8 cellular contexts compared by ENCODE assay signal in the genomic region with DNA sequence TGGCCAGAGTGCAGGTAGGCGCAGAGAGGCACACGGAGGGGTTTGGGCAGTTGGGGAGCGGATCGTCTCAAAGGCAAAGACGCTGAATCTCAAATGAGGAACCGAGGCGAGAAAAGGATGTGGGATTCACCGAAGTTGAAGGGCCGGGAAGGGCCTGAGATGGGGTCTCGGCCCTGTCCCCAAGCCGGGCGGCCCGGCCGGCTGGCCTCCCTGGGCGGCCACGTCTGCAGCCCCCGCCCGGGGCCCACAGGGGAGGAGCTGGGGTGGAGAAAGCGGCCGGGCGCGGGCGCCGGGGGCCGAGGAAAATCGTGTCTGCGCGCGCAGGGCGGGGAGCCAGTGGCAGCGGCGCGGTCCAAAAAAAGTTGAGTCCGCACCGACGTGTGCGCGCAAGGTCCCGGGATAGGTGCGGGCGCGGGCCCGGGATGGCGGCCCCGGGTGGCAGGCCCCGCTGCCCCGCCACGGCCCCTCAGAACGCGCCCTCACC. TPM values are rescaled to one million over a fixed set of nuclear protein-coding genes. Genes with fewer than 3 reads are reported as not detected.
DNase-seq lines count a peak whose midpoint lies in the region; ATAC-seq, FAIRE-seq and TF ChIP-seq lines count a peak whose summit lies in the region.

No MANE protein-coding gene starts in this region.

- H3K4me1 ChIP-seq in endothelial cell of umbilical vein (ENCODE audit: control insufficient read depth, extremely low read depth, insufficient read depth, low read length): peaks cover 22% of the 10 kb centered on the region
- peaks cover 26% of the 10 kb centered on the region for H3K4me1 ChIP-seq in mucosa of stomach (ENCODE audit: control insufficient read depth, insufficient read depth, low read length)
- peaks cover 3 to 20% of the 10 kb centered on the region in 2 donors for H3K4me1 ChIP-seq in uterus

- H3K4me1 Mint-ChIP-seq in CD4-positive, alpha-beta T cell (ENCODE audit: low read depth): peaks cover 24% of the 10 kb centered on the region
- H3K4me1 Mint-ChIP-seq in WTC11: peaks cover 44% of the 10 kb centered on the region

- H3K27me3 Mint-ChIP-seq in CD4-positive, alpha-beta T cell: no peaks in the 10 kb centered on the region
- peaks cover 5% of the 10 kb centered on the region; the same call in 1 of the 2 replicates for H3K27me3 Mint-ChIP-seq in WTC11 (ENCODE audit: low read depth)

- TF ChIP-seq POLR2A in endothelial cell of umbilical vein (IDR thresholded peaks at IDR 0.05; ENCODE audit: low read depth, low read length) (no peak), uterus (IDR thresholded peaks at IDR 0.05) (no peak)

- no peak for TF ChIP-seq CTCF in CD4-positive, alpha-beta T cell (IDR thresholded peaks at IDR 0.05)
- TF ChIP-seq CTCF in WTC11 (IDR thresholded peaks at IDR 0.05): no peak
- no peak for TF ChIP-seq CTCF in endothelial cell of umbilical vein (IDR thresholded peaks at IDR 0.05; ENCODE audit: extremely low read depth in 1 of 2, insufficient read depth in 1 of 2, low read depth in 1 of 2, low read length in 2 of 2)
- no peak for TF ChIP-seq CTCF in uterus (IDR thresholded peaks at IDR 0.05)

- BruUV-seq in endothelial cell of umbilical vein (replicated peaks; lab: Mats Ljungman, UMichigan): no TSS peak

- H3K4me2 ChIP-seq in endothelial cell of umbilical vein (ENCODE audit: insufficient read depth, low read length): peak overlapping the region; percentile 77

- peak overlapping the region; percentile 23 for H2AFZ ChIP-seq in endothelial cell of umbilical vein (ENCODE audit: low read depth, low read length)

- no peak for FAIRE-seq in endothelial cell of umbilical vein (lab: Jason Lieb, UNC)

- ATAC-seq in CD4-positive, alpha-beta T cell (ENCODE audit: poor library complexity): peak; percentile 13
- ATAC-seq in GM19467 (IDR thresholded peaks at IDR 0.05; ENCODE audit: unreplicated experiment) (peak; percentile 20), HG03521 (IDR thresholded peaks at IDR 0.05; ENCODE audit: unreplicated experiment) (peak; percentile 24), WTC11 (no peak)

- no peaks in the 10 kb centered on the region for H3K27me3 ChIP-seq in CD4-positive, alpha-beta T cell (ENCODE audit: control insufficient read depth, insufficient read depth, low read length)
- H3K27me3 ChIP-seq in endothelial cell of umbilical vein (ENCODE audit: control insufficient read depth in 2 of 2, insufficient read depth in 2 of 2, low read length in 2 of 2): no peaks in the 10 kb centered on the region
- H3K27me3 ChIP-seq in mucosa of stomach (ENCODE audit: control insufficient read depth, insufficient read depth, low read length): peaks cover 8% of the 10 kb centered on the region
- H3K27me3 ChIP-seq in uterus: no peaks in the 10 kb centered on the region

- peaks cover 5% of the 10 kb centered on the region for H3K36me3 Mint-ChIP-seq in CD4-positive, alpha-beta T cell (ENCODE audit: low read depth)
- H3K36me3 Mint-ChIP-seq in WTC11: peaks cover 6% of the 10 kb centered on the region; the same call in 1 of the 2 replicates

- dilution Hi-C loops in endothelial cell of umbilical vein (cut with MboI; ENCODE audit: extremely low pct_ligation_motif_present, low sequenced_read_pairs): no loop called here

- no peaks in the 10 kb centered on the region for H3K9me3 ChIP-seq in CD4-positive, alpha-beta T cell (ENCODE audit: control insufficient read depth, low read length)
- H3K9me3 ChIP-seq in endothelial cell of umbilical vein (replicated peaks; ENCODE audit: control insufficient read depth, insufficient read depth, low read length) (no peaks in the 10 kb centered on the region), mucosa of stomach (ENCODE audit: control insufficient read depth, low read length) (no peaks in the 10 kb centered on the region), uterus (no peaks in the 10 kb centered on the region)

- peak in 2 of 10 experiments; percentile 12 to 41 for DNase-seq in CD4-positive, alpha-beta T cell
- DNase-seq in WTC11 (ENCODE audit: low spot score): peak; percentile 38
- DNase-seq in endothelial cell of umbilical vein (ENCODE audit: low read depth, low spot score): peak; percentile 29
- peak in 1 of 2 donors; percentile 65 for DNase-seq in uterus
- DNase-seq in NCI-H2029 (lab: John Stamatoyannopoulos, UW): no peak

- peak overlapping the region; percentile 91 for H3K9ac ChIP-seq in endothelial cell of umbilical vein (replicated peaks; ENCODE audit: extremely low read depth, insufficient read depth, low read length)
- peak overlapping the region; percentile 84 for H3K9ac ChIP-seq in mucosa of stomach (ENCODE audit: low read length)

- H3K4me3 Mint-ChIP-seq in CD4-positive, alpha-beta T cell: peak overlapping the region; percentile 98
- H3K4me3 Mint-ChIP-seq in WTC11: peak overlapping the region; percentile 97

- peaks cover 48% of the 10 kb centered on the region for H3K79me2 ChIP-seq in endothelial cell of umbilical vein (ENCODE audit: control insufficient read depth, insufficient read depth, low read length)

- intact Hi-C loops in CD4-positive, alpha-beta T cell (cut with DNase I, micrococcal nuclease): loop anchor here (1.0 to 2.0 kb wide), 4 partner anchors 15 to 32 kb away; a partner anchor contains a TSS
- intact Hi-C loops in endothelial cell of umbilical vein (cut with micrococcal nuclease): no loop called here
- intact Hi-C loops in uterus (cut with DNase I; ENCODE audit: low total_unique reads): no loop called here

- peak overlapping the region; percentile 92 to 97 (median 96) for H3K4me3 ChIP-seq in endothelial cell of umbilical vein (replicated peaks in 1 of 3; ENCODE audit: insufficient read depth in 1 of 3, low read depth in 1 of 3, low read length in 3 of 3)
- peak overlapping the region; percentile 63 for H3K4me3 ChIP-seq in mucosa of stomach (ENCODE audit: low read length)
- peak overlapping the region; percentile 73 to 92 for H3K4me3 ChIP-seq in uterus

- POLR2A ChIA-PET in CD4-positive, alpha-beta T cell (lab: Charles Lee): interaction anchor here (0.8 to 4.9 kb wide), 7 partner anchors 15 to 95 kb away, joined by 3 to 36 read pairs (median 3); a partner anchor contains a TSS
- POLR2A ChIA-PET in WTC11 (lab: Charles Lee): interaction anchor here (1.1 kb wide), 1 partner anchor 84 kb away, joined by 3 read pairs; a partner anchor contains a TSS
- POLR2A ChIA-PET in endothelial cell of umbilical vein (lab: Charles Lee): interaction anchor here (0.5 kb wide), 1 partner anchor 70 kb away, joined by 3 read pairs; no protein-coding TSS in a partner anchor

- no peak overlapping the region for H3K27ac ChIP-seq in CD4-positive, alpha-beta T cell (ENCODE audit: low read depth, low read length)
- H3K27ac ChIP-seq in endothelial cell of umbilical vein (ENCODE audit: insufficient read depth, low read depth, low read length) (peak overlapping the region; percentile 70), uterus (peak overlapping the region; percentile 94 to 96)

- no peaks in the 10 kb centered on the region for H3K9me3 Mint-ChIP-seq in CD4-positive, alpha-beta T cell
- no peaks in the 10 kb centered on the region for H3K9me3 Mint-ChIP-seq in WTC11

- H3K9me1 ChIP-seq in endothelial cell of umbilical vein (replicated peaks; ENCODE audit: control insufficient read depth, extremely low read depth, insufficient read depth, low read length): no peaks in the 10 kb centered on the region

- H4K20me1 ChIP-seq in endothelial cell of umbilical vein (replicated peaks; ENCODE audit: control insufficient read depth, extremely low read depth, insufficient read depth, low read length): no peaks in the 10 kb centered on the region

- CTCF ChIA-PET in CD4-positive, alpha-beta T cell (lab: Charles Lee): interaction anchor here (0.8 to 1.3 kb wide), 3 partner anchors 26 to 73 kb away, joined by 3 to 4 read pairs (median 3); a partner anchor contains a TSS
- CTCF ChIA-PET in WTC11 (lab: Charles Lee) (interaction anchor here (1.0 to 3.2 kb wide), 3 partner anchors 13 to 73 kb away, joined by 3 to 25 read pairs (median 3); a partner anchor contains a TSS), endothelial cell of umbilical vein (lab: Charles Lee) (interaction anchor here (1.0 to 1.3 kb wide), 2 partner anchors 73 to 151 kb away, joined by 3 to 4 read pairs; no protein-coding TSS in a partner anchor)

- H3K36me3 ChIP-seq in endothelial cell of umbilical vein (ENCODE audit: control insufficient read depth in 2 of 2, extremely low read depth in 1 of 2, insufficient read depth in 2 of 2, low read length in 2 of 2) (peaks cover 0 to 3% of the 10 kb centered on the region in 2 experiments), mucosa of stomach (ENCODE audit: control insufficient read depth, insufficient read depth, low read length) (no peaks in the 10 kb centered on the region), uterus (no peaks in the 10 kb centered on the region)

- H3K27ac Mint-ChIP-seq in CD4-positive, alpha-beta T cell: peak overlapping the region; percentile 83
- peak overlapping the region; percentile 92; the same call in 1 of the 2 replicates for H3K27ac Mint-ChIP-seq in WTC11

RNA-seq across cellular contexts. Expression of a gene that starts 0.4 kb away (rescaled TPM):
- total RNA-seq in CD4-positive, alpha-beta T cell: 10 to 100 TPM; 15.1 to 17.7 TPM
- total RNA-seq in WTC11 (2021) (67.5 to 94.1 TPM (median 73.7 TPM) in 3 replicates), endothelial cell of umbilical vein (99.0 and 114 TPM in 2 replicates), uterus (100 to 1,000 TPM in 1 of 4 donors, 10 to 100 TPM in 3; 25.6 to 137 (median 62.3) TPM)
- polyA plus RNA-seq in endothelial cell of umbilical vein: 110 and 124 TPM in 2 replicates
- 53.8 and 76.7 TPM in 2 replicates for polyA plus RNA-seq in endothelial cell of umbilical vein (2011; cell fraction: cytosol; rRNA removed)
- polyA plus RNA-seq in endothelial cell of umbilical vein (2011; cell fraction: nucleus; rRNA removed): 343 and 417 TPM in 2 replicates
- 79.2 and 83.4 TPM in 2 replicates for polyA plus RNA-seq in endothelial cell of umbilical vein (2012)
- 141 and 143 TPM in 2 replicates for polyA minus RNA-seq in endothelial cell of umbilical vein
- polyA minus RNA-seq in endothelial cell of umbilical vein (2011; cell fraction: cytosol; rRNA and poly(A)+ RNA removed): 27.4 TPM
- polyA minus RNA-seq in endothelial cell of umbilical vein (2011; cell fraction: nucleus; rRNA and poly(A)+ RNA removed): 127 and 131 TPM in 2 replicates

RNA-seq across cellular contexts. Expression of a gene that starts 12.3 kb away (rescaled TPM):
- total RNA-seq in CD4-positive, alpha-beta T cell: under 1 TPM; 0.53 to 0.63 TPM
- total RNA-seq in WTC11 (2021): 1.6 to 2.7 TPM (median 2.5 TPM) in 3 replicates
- not detected in 2 replicates for total RNA-seq in endothelial cell of umbilical vein
- polyA plus RNA-seq in endothelial cell of umbilical vein: 0.03 and 0.06 TPM in 2 replicates
- not detected in 2 replicates for polyA plus RNA-seq in endothelial cell of umbilical vein (2011; cell fraction: cytosol; rRNA removed)
- 0.10 TPM in 1 of 2 replicates, not detected in the other for polyA plus RNA-seq in endothelial cell of umbilical vein (2011; cell fraction: nucleus; rRNA removed)
- not detected in 2 replicates for polyA plus RNA-seq in endothelial cell of umbilical vein (2012)
- polyA minus RNA-seq in endothelial cell of umbilical vein: 0.40 TPM in 1 of 2 replicates, not detected in the other
- polyA minus RNA-seq in endothelial cell of umbilical vein (2011; cell fraction: cytosol; rRNA and poly(A)+ RNA removed): not detected
- not detected in 2 replicates for polyA minus RNA-seq in endothelial cell of umbilical vein (2011; cell fraction: nucleus; rRNA and poly(A)+ RNA removed)
- under 1 TPM in 1 of 4 donors, not detected in 3; 0.14 TPM for total RNA-seq in uterus

RNA-seq across cellular contexts. Expression of a gene that starts 24.1 kb away (rescaled TPM):
- total RNA-seq in CD4-positive, alpha-beta T cell: 1 to 10 TPM; 5.9 to 6.3 TPM
- 23.3 to 38.3 TPM (median 25.8 TPM) in 3 replicates for total RNA-seq in WTC11 (2021)
- 44.9 and 46.1 TPM in 2 replicates for total RNA-seq in endothelial cell of umbilical vein
- 22.6 and 32.5 TPM in 2 replicates for polyA plus RNA-seq in endothelial cell of umbilical vein
- polyA plus RNA-seq in endothelial cell of umbilical vein (2011; cell fraction: cytosol; rRNA removed): 6.1 and 6.9 TPM in 2 replicates
- polyA plus RNA-seq in endothelial cell of umbilical vein (2011; cell fraction: nucleus; rRNA removed): 115 and 136 TPM in 2 replicates
- polyA plus RNA-seq in endothelial cell of umbilical vein (2012): 18.8 and 26.0 TPM in 2 replicates
- 9.0 and 15.1 TPM in 2 replicates for polyA minus RNA-seq in endothelial cell of umbilical vein
- 4.1 TPM for polyA minus RNA-seq in endothelial cell of umbilical vein (2011; cell fraction: cytosol; rRNA and poly(A)+ RNA removed)
- polyA minus RNA-seq in endothelial cell of umbilical vein (2011; cell fraction: nucleus; rRNA and poly(A)+ RNA removed): 18.0 and 27.6 TPM in 2 replicates
- 10 to 100 TPM; 11.0 to 75.2 (median 12.4) TPM for total RNA-seq in uterus

RNA-seq across cellular contexts. Expression of a gene that starts 31.3 kb away (rescaled TPM):
- 10 to 100 TPM; 42.2 to 43.5 TPM for total RNA-seq in CD4-positive, alpha-beta T cell
- 0.13 to 0.25 TPM in 2 of 3 replicates, not detected in the other for total RNA-seq in WTC11 (2021)
- total RNA-seq in endothelial cell of umbilical vein: 0.18 and 0.27 TPM in 2 replicates
- polyA plus RNA-seq in endothelial cell of umbilical vein: 1.7 and 1.8 TPM in 2 replicates
- polyA plus RNA-seq in endothelial cell of umbilical vein (2011; cell fraction: cytosol; rRNA removed): 0.74 and 0.75 TPM in 2 replicates
- polyA plus RNA-seq in endothelial cell of umbilical vein (2011; cell fraction: nucleus; rRNA removed): 1.2 and 2.3 TPM in 2 replicates
- polyA plus RNA-seq in endothelial cell of umbilical vein (2012): 0.52 and 2.3 TPM in 2 replicates
- 0.49 and 0.78 TPM in 2 replicates for polyA minus RNA-seq in endothelial cell of umbilical vein
- not detected for polyA minus RNA-seq in endothelial cell of umbilical vein (2011; cell fraction: cytosol; rRNA and poly(A)+ RNA removed)
- polyA minus RNA-seq in endothelial cell of umbilical vein (2011; cell fraction: nucleus; rRNA and poly(A)+ RNA removed): 0.67 and 1.1 TPM in 2 replicates
- 1 to 10 TPM in 1 of 4 donors, under 1 TPM in 2, not detected in 1; 0.77 to 2.3 (median 0.83) TPM for total RNA-seq in uterus

RNA-seq across cellular contexts. Expression of a gene that starts 31.3 kb away (rescaled TPM):
- 10 to 100 TPM; 68.7 to 71.6 TPM for total RNA-seq in CD4-positive, alpha-beta T cell
- total RNA-seq in WTC11 (2021) (34.8 to 40.9 TPM (median 35.3 TPM) in 3 replicates), endothelial cell of umbilical vein (32.7 and 40.8 TPM in 2 replicates), uterus (10 to 100 TPM in 3 of 4 donors, 1 to 10 TPM in 1; 9.5 to 30.7 (median 15.3) TPM)
- polyA plus RNA-seq in endothelial cell of umbilical vein: 54.7 and 80.3 TPM in 2 replicates
- polyA plus RNA-seq in endothelial cell of umbilical vein (2011; cell fraction: cytosol; rRNA removed): 25.2 and 32.1 TPM in 2 replicates
- polyA plus RNA-seq in endothelial cell of umbilical vein (2011; cell fraction: nucleus; rRNA removed): 17.1 and 17.2 TPM in 2 replicates
- 30.4 and 39.7 TPM in 2 replicates for polyA plus RNA-seq in endothelial cell of umbilical vein (2012)
- 12.6 and 15.7 TPM in 2 replicates for polyA minus RNA-seq in endothelial cell of umbilical vein
- 31.6 TPM for polyA minus RNA-seq in endothelial cell of umbilical vein (2011; cell fraction: cytosol; rRNA and poly(A)+ RNA removed)
- 5.0 and 10.8 TPM in 2 replicates for polyA minus RNA-seq in endothelial cell of umbilical vein (2011; cell fraction: nucleus; rRNA and poly(A)+ RNA removed)

Comparison
In these comparisons a context has a peak if more than half of its experiments do, and no peak if none do; other contexts are left out.
1. intact Hi-C loops: an anchor here in CD4-positive, alpha-beta T cell (1.0 to 2.0 kb wide); none called in endothelial cell of umbilical vein and uterus.